Comparison of ENCODE assay signal across 8 cellular contexts in the genomic region with DNA sequence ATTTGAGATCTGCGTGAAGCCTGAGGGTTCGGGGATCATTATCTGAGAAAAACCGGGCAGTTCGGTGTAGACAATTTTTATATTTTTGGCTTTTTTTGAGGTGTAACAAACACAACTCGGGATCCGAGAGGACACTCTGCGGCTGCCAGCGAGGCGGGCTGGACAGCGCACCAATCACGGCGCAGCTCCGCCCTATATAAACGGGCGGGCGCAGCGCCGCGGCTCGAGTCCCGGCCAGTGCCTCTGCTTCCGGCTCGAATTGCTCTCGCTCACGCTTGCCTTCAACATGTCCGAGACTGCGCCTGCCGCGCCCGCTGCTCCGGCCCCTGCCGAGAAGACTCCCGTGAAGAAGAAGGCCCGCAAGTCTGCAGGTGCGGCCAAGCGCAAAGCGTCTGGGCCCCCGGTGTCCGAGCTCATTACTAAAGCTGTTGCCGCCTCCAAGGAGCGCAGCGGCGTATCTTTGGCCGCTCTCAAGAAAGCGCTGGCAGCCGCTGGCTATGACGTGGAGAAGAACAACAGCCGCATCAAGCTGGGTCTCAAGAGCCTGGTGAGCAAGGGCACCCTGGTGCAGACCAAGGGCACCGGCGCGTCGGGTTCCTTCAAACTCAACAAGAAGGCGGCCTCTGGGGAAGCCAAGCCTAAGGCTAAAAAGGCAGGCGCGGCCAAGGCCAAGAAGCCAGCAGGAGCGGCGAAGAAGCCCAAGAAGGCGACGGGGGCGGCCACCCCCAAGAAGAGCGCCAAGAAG.
DNase-seq lines count a peak whose midpoint lies in the region; ATAC-seq and TF ChIP-seq lines count a peak whose summit lies in the region.

No MANE protein-coding gene starts in this region.

- H3K27me3 Mint-ChIP-seq in type B pancreatic cell = peaks cover 10% of the 10 kb centered on the region

- H3K9me3 ChIP-seq in adrenal gland (replicated peaks in 1 of 3) (no peaks in the 10 kb centered on the region), heart right ventricle (no peaks in the 10 kb centered on the region)

- H3K4me1 ChIP-seq in adrenal gland (replicated peaks in 1 of 2) (peaks cover 6 to 13% of the 10 kb centered on the region in 2 donors), heart right ventricle (peaks cover 4 to 31% (median 21%) of the 10 kb centered on the region in 9 donors)

- H3K4me1 Mint-ChIP-seq in type B pancreatic cell (ENCODE audit: unreplicated experiment) = peaks cover 17% of the 10 kb centered on the region

- H3K9me3 Mint-ChIP-seq in type B pancreatic cell = no peaks in the 10 kb centered on the region

- WGBS in adrenal gland, 4 donors = 0 to 1% (median 0%) methylated on average over 19 to 61 of the region's 61 CpGs
- 0 to 1% methylated on average over 61 of the region's 61 CpGs for WGBS in heart right ventricle, 2 donors

- no peak for TF ChIP-seq CTCF in GM10266 (IDR thresholded peaks at IDR 0.05; ENCODE audit: control insufficient read depth, insufficient read depth, low read depth, missing control alignments)
- peak in 1 of 6 experiments; percentile 5 for TF ChIP-seq CTCF in adrenal gland (IDR thresholded peaks at IDR 0.05)
- TF ChIP-seq CTCF in heart right ventricle (IDR thresholded peaks at IDR 0.05) = peak in 2 of 9 donors; percentile 8 to 15
- no peak for TF ChIP-seq CTCF in type B pancreatic cell (conservative IDR thresholded peaks at IDR 0.05)

- no peaks in the 10 kb centered on the region for H3K27me3 ChIP-seq in adrenal gland
- no peaks in the 10 kb centered on the region for H3K27me3 ChIP-seq in heart right ventricle

- H3K27ac ChIP-seq in adrenal gland (peak overlapping the region; percentile 88 to 97 (median 95)), heart right ventricle (peak overlapping the region; percentile 81 to 98 (median 94))

- peak; percentile 100 for TF ChIP-seq POLR2A in adrenal gland (IDR thresholded peaks at IDR 0.05)

- H3K36me3 ChIP-seq in adrenal gland (replicated peaks in 1 of 2) (no peaks in the 10 kb centered on the region), heart right ventricle (no peaks in the 10 kb centered on the region)

- intact Hi-C loops in adrenal gland (cut with DNase I) = loop anchor here in 1 of 2 donors (2.0 kb wide), 1 partner anchor 31 kb away; a partner anchor contains a TSS
- intact Hi-C loops in heart right ventricle (cut with DNase I) = loop anchor here in 6 of 10 donors (1.0 to 10.0 kb wide), 9 partner anchors 30 to 131 kb away; a partner anchor contains a TSS
- intact Hi-C loops in posterior cingulate gyrus (cut with DNase I) = loop anchor here (1.0 to 5.0 kb wide), 2 partner anchors 30 to 41 kb away; a partner anchor contains a TSS

- peak overlapping the region; percentile 97 for H3K4me3 Mint-ChIP-seq in type B pancreatic cell

- ATAC-seq in HG02610 (IDR thresholded peaks at IDR 0.05; ENCODE audit: unreplicated experiment) = peak; percentile 55
- peak; percentile 85 to 92 (median 88) for ATAC-seq in heart right ventricle

- DNase-seq in GM10266 (ENCODE audit: extremely low spot score) = peak; percentile 84
- peak; percentile 76 for DNase-seq in NCI-H1092 treated with DMSO at 0.1 percent for 48 hours (lab: John Stamatoyannopoulos, UW)
- DNase-seq in SW480 (ENCODE audit: low spot score) = peak; percentile 80
- peak; percentile 88 to 97 (median 92) for DNase-seq in adrenal gland
- DNase-seq in heart right ventricle = peak; percentile 90
- peak; percentile 81 to 98 (median 89) for DNase-seq in posterior cingulate gyrus
- DNase-seq in type B pancreatic cell (ENCODE audit: extremely low spot score, unreplicated experiment) = peak; percentile 91

- no peaks in the 10 kb centered on the region for H3K36me3 Mint-ChIP-seq in type B pancreatic cell

- H3K27ac Mint-ChIP-seq in type B pancreatic cell = peak overlapping the region; percentile 98

- H3K4me3 ChIP-seq in adrenal gland (peak overlapping the region; percentile 48 to 79 (median 72)), heart right ventricle (peak overlapping the region; percentile 52 to 97 (median 79))

Comparison
In these comparisons a context has a peak if more than half of its experiments do, and no peak if none do; other contexts are left out.
1. Peak in every context shown above with its lines: DNase-seq, ATAC-seq, H3K4me3 ChIP-seq and H3K27ac ChIP-seq.